ENCODE assay signal across 8 cellular contexts in genomic region chr1:33036526-33037503, GRCh38. TPM values are rescaled to one million over a fixed set of nuclear protein-coding genes. Genes with fewer than 3 reads are reported as not detected.
DNase-seq lines count a peak whose midpoint lies in the region; ATAC-seq and TF ChIP-seq lines count a peak whose summit lies in the region.

Gene AK2 (minus strand): TSS chr1:33036883. CDS start chr1:33036828, 55 bp downstream.

- DNase-seq in NCI-H774 (lab: John Stamatoyannopoulos, UW) (peak; percentile 100), dermis blood vessel endothelial cell (peak; percentile 99), left lung (peak; percentile 96 to 97)
- DNase-seq in activated CD4-positive, alpha-beta T cell treated with anti-CD3 and anti-CD28 coated beads, Interleukin-2, amount 50 U/mL, for 4 hours: peak; percentile 83 to 84
- DNase-seq in stimulated activated CD4-positive, alpha-beta T cell treated with anti-CD3 and anti-CD28 coated beads, Interleukin-2, amount 100 ng/mL, for 48 hours: peak; percentile 88 to 91

- H3K9me3 ChIP-seq in left lung: no peaks in the 10 kb centered on the region

- H3K4me3 ChIP-seq in left lung: peak within 1 kb of the TSS; percentile 80 to 82

- no peaks in the 10 kb centered on the region for H3K27me3 ChIP-seq in left lung

- no peaks in the 10 kb centered on the region for H3K36me3 ChIP-seq in left lung

- H3K27ac ChIP-seq in C4-2B: peak within 1 kb of the TSS; percentile 94
- peak within 1 kb of the TSS; percentile 78 for H3K27ac ChIP-seq in left lung

- intact Hi-C loops in left lung (cut with DNase I): no loop called here

- TF ChIP-seq CTCF in C4-2B (conservative IDR thresholded peaks at IDR 0.05) (no peak), left lung (IDR thresholded peaks at IDR 0.05) (no peak)

- H3K4me1 ChIP-seq in left lung: peaks cover 21 to 66% of the 10 kb centered on the region in 2 donors

- peak; percentile 99 for ATAC-seq in GM19395 (IDR thresholded peaks at IDR 0.05; ENCODE audit: unreplicated experiment)
- peak; percentile 98 for ATAC-seq in HG03565 (IDR thresholded peaks at IDR 0.05; ENCODE audit: unreplicated experiment)
- ATAC-seq in left lung: peak; percentile 100

RNA-seq across cellular contexts. Expression of gene AK2, which starts in this region (rescaled TPM):
- 164 and 212 TPM in 2 replicates for total RNA-seq in dermis blood vessel endothelial cell
- total RNA-seq in left lung: 100 to 1,000 TPM; 119 to 123 TPM

Comparison
In these comparisons a context has a peak if more than half of its experiments do, and no peak if none do; other contexts are left out.
1. Peak in every context shown above with its lines: DNase-seq, ATAC-seq, H3K4me3 ChIP-seq and H3K27ac ChIP-seq.